Comparison of ENCODE assay signal across 1 cellular context in the genomic region with DNA sequence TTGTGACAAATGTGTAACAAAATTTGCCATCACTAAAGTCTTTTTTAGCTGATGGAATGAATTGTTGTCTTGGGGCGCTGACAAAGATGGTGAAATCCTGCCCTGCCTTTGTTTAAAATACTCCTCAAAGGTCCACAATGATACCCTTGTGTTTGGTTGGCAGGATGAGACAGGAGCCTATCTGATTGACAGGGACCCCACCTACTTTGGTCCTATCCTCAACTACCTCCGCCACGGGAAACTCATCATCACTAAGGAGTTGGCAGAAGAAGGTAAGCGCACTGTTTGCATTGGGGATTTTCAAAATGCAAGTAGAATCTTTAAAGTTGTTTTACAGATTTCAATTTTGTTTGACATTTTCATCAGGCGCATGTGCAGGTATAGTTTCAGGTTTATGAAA.
A peak's percentile ranks its signal among the peaks of the same experiment; 100 is the strongest.
TF ChIP-seq lines count a peak whose summit lies in the region.

No MANE protein-coding gene starts in this region.

TF ChIP-seq in K562, 482 proteins besides CTCF, POLR2A, EP300 and RAD21:
- TF ChIP-seq, protein P1, sequence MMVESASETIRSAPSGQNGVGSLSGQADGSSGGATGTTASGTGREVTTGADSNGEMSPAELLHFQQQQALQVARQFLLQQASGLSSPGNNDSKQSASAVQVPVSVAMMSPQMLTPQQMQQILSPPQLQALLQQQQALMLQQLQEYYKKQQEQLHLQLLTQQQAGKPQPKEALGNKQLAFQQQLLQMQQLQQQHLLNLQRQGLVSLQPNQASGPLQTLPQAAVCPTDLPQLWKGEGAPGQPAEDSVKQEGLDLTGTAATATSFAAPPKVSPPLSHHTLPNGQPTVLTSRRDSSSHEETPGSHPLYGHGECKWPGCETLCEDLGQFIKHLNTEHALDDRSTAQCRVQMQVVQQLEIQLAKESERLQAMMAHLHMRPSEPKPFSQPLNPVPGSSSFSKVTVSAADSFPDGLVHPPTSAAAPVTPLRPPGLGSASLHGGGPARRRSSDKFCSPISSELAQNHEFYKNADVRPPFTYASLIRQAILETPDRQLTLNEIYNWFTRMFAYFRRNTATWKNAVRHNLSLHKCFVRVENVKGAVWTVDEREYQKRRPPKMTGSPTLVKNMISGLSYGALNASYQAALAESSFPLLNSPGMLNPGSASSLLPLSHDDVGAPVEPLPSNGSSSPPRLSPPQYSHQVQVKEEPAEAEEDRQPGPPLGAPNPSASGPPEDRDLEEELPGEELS (CRISPR knock-in tag; IDR thresholded peaks at IDR 0.05; ENCODE audit: borderline replicate concordance) = no peak
- TF ChIP-seq TCFL5 (CRISPR knock-in tag; conservative IDR thresholded peaks at IDR 0.05) = no peak
- TF ChIP-seq MEF2D (tag; conservative IDR thresholded peaks at IDR 0.05; ENCODE audit: low read depth) = no peak
- no peak for TF ChIP-seq DPF2 (IDR thresholded peaks at IDR 0.05)
- no peak for TF ChIP-seq ZNF3 (CRISPR knock-in tag; IDR thresholded peaks at IDR 0.05)
- TF ChIP-seq FOXK1 (CRISPR knock-in tag; IDR thresholded peaks at IDR 0.05; ENCODE audit: borderline replicate concordance) = no peak
- TF ChIP-seq, protein P2, sequence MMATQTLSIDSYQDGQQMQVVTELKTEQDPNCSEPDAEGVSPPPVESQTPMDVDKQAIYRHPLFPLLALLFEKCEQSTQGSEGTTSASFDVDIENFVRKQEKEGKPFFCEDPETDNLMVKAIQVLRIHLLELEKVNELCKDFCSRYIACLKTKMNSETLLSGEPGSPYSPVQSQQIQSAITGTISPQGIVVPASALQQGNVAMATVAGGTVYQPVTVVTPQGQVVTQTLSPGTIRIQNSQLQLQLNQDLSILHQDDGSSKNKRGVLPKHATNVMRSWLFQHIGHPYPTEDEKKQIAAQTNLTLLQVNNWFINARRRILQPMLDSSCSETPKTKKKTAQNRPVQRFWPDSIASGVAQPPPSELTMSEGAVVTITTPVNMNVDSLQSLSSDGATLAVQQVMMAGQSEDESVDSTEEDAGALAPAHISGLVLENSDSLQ (IDR thresholded peaks at IDR 0.05) = peak; percentile 77
- TF ChIP-seq TAF1 (IDR thresholded peaks at IDR 0.05; ENCODE audit: control insufficient read depth, extremely low read depth, insufficient read depth, low read length, severe bottlenecking) = no peak
- no peak for TF ChIP-seq LARP7 (IDR thresholded peaks at IDR 0.05)
